In the genomic region with DNA sequence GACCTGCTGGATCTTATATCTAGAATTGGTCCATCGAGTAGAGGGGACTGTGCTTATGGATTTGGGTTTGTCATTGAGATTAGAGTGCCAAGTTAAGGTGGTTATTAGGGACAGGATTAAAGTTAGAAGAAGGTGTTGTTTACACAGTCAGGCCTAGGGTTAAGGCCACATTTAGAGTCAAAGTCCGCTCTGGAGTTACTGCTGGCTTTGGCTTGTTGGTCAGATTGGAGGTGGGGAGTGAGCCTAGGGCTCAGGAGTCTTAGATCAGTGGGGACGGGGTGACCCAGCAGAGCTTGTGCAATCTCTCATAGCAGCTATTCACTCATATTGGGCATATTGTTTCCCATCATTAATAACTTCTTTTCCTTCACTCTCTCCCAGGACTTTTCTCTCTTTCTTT, we compare ENCODE assay signal across 2 cellular contexts.
TF ChIP-seq lines count a peak whose summit lies in the region.

No MANE protein-coding gene starts in this region.

TF ChIP-seq in GM23338, 12 proteins besides CTCF, POLR2A, EP300 and RAD21 (continues in another document):
- TF ChIP-seq ZNF331 (CRISPR knock-in tag; IDR thresholded peaks at IDR 0.05; ENCODE audit: low read depth) (no peak), STAT1 (IDR thresholded peaks at IDR 0.05; ENCODE audit: unreplicated experiment) (no peak), ZNF114 (CRISPR knock-in tag; IDR thresholded peaks at IDR 0.05) (no peak), EZH2 (IDR thresholded peaks at IDR 0.05; ENCODE audit: low read depth, unreplicated experiment) (no peak), POLR2AphosphoS5 (IDR thresholded peaks at IDR 0.05; ENCODE audit: low read depth) (no peak), CREB1 (CRISPR knock-in tag; IDR thresholded peaks at IDR 0.05; ENCODE audit: low read depth) (no peak), EZH2phosphoT487 (IDR thresholded peaks at IDR 0.05; ENCODE audit: unreplicated experiment) (no peak)
- TF ChIP-seq, protein P1, sequence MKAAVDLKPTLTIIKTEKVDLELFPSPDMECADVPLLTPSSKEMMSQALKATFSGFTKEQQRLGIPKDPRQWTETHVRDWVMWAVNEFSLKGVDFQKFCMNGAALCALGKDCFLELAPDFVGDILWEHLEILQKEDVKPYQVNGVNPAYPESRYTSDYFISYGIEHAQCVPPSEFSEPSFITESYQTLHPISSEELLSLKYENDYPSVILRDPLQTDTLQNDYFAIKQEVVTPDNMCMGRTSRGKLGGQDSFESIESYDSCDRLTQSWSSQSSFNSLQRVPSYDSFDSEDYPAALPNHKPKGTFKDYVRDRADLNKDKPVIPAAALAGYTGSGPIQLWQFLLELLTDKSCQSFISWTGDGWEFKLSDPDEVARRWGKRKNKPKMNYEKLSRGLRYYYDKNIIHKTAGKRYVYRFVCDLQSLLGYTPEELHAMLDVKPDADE (IDR thresholded peaks at IDR 0.05): no peak
- TF ChIP-seq, protein P2, sequence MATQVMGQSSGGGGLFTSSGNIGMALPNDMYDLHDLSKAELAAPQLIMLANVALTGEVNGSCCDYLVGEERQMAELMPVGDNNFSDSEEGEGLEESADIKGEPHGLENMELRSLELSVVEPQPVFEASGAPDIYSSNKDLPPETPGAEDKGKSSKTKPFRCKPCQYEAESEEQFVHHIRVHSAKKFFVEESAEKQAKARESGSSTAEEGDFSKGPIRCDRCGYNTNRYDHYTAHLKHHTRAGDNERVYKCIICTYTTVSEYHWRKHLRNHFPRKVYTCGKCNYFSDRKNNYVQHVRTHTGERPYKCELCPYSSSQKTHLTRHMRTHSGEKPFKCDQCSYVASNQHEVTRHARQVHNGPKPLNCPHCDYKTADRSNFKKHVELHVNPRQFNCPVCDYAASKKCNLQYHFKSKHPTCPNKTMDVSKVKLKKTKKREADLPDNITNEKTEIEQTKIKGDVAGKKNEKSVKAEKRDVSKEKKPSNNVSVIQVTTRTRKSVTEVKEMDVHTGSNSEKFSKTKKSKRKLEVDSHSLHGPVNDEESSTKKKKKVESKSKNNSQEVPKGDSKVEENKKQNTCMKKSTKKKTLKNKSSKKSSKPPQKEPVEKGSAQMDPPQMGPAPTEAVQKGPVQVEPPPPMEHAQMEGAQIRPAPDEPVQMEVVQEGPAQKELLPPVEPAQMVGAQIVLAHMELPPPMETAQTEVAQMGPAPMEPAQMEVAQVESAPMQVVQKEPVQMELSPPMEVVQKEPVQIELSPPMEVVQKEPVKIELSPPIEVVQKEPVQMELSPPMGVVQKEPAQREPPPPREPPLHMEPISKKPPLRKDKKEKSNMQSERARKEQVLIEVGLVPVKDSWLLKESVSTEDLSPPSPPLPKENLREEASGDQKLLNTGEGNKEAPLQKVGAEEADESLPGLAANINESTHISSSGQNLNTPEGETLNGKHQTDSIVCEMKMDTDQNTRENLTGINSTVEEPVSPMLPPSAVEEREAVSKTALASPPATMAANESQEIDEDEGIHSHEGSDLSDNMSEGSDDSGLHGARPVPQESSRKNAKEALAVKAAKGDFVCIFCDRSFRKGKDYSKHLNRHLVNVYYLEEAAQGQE (IDR thresholded peaks at IDR 0.05; ENCODE audit: unreplicated experiment): no peak
- TF ChIP-seq, protein P3, sequence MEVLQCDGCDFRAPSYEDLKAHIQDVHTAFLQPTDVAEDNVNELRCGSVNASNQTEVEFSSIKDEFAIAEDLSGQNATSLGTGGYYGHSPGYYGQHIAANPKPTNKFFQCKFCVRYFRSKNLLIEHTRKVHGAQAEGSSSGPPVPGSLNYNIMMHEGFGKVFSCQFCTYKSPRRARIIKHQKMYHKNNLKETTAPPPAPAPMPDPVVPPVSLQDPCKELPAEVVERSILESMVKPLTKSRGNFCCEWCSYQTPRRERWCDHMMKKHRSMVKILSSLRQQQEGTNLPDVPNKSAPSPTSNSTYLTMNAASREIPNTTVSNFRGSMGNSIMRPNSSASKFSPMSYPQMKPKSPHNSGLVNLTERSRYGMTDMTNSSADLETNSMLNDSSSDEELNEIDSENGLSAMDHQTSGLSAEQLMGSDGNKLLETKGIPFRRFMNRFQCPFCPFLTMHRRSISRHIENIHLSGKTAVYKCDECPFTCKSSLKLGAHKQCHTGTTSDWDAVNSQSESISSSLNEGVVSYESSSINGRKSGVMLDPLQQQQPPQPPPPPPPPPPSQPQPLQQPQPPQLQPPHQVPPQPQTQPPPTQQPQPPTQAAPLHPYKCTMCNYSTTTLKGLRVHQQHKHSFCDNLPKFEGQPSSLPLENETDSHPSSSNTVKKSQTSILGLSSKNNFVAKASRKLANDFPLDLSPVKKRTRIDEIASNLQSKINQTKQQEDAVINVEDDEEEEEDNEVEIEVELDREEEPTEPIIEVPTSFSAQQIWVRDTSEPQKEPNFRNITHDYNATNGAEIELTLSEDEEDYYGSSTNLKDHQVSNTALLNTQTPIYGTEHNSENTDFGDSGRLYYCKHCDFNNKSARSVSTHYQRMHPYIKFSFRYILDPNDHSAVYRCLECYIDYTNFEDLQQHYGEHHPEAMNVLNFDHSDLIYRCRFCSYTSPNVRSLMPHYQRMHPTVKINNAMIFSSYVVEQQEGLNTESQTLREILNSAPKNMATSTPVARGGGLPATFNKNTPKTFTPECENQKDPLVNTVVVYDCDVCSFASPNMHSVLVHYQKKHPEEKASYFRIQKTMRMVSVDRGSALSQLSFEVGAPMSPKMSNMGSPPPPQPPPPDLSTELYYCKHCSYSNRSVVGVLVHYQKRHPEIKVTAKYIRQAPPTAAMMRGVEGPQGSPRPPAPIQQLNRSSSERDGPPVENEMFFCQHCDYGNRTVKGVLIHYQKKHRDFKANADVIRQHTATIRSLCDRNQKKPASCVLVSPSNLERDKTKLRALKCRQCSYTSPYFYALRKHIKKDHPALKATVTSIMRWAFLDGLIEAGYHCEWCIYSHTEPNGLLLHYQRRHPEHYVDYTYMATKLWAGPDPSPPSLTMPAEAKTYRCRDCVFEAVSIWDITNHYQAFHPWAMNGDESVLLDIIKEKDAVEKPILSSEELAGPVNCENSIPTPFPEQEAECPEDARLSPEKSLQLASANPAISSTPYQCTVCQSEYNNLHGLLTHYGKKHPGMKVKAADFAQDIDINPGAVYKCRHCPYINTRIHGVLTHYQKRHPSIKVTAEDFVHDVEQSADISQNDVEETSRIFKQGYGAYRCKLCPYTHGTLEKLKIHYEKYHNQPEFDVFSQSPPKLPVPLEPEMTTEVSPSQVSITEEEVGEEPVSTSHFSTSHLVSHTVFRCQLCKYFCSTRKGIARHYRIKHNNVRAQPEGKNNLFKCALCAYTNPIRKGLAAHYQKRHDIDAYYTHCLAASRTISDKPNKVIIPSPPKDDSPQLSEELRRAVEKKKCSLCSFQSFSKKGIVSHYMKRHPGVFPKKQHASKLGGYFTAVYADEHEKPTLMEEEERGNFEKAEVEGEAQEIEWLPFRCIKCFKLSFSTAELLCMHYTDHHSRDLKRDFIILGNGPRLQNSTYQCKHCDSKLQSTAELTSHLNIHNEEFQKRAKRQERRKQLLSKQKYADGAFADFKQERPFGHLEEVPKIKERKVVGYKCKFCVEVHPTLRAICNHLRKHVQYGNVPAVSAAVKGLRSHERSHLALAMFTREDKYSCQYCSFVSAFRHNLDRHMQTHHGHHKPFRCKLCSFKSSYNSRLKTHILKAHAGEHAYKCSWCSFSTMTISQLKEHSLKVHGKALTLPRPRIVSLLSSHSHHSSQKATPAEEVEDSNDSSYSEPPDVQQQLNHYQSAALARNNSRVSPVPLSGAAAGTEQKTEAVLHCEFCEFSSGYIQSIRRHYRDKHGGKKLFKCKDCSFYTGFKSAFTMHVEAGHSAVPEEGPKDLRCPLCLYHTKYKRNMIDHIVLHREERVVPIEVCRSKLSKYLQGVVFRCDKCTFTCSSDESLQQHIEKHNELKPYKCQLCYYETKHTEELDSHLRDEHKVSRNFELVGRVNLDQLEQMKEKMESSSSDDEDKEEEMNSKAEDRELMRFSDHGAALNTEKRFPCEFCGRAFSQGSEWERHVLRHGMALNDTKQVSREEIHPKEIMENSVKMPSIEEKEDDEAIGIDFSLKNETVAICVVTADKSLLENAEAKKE (CRISPR knock-in tag; IDR thresholded peaks at IDR 0.05): no peak

TF ChIP-seq in HepG2, 621 proteins besides CTCF, POLR2A, EP300 and RAD21 (continues in another document):
- TF ChIP-seq PAXIP1 (CRISPR knock-in tag; conservative IDR thresholded peaks at IDR 0.05) (peak; percentile 42; the same call in 1 of the 2 replicates), ZFX (CRISPR knock-in tag; IDR thresholded peaks at IDR 0.05; ENCODE audit: low read depth) (peak; percentile 54; the same call in 1 of the 2 replicates), ZBTB42 (CRISPR knock-in tag; IDR thresholded peaks at IDR 0.05) (no peak), NR2F6 (IDR thresholded peaks at IDR 0.05) (peak; percentile 46; the same call in 1 of the 2 replicates), NR2F6 (CRISPR knock-in tag; IDR thresholded peaks at IDR 0.05) (peak; percentile 54), ZMYM4 (CRISPR knock-in tag; IDR thresholded peaks at IDR 0.05) (peak; percentile 44; the same call in 1 of the 2 replicates), ZNF660 (CRISPR knock-in tag; IDR thresholded peaks at IDR 0.05; ENCODE audit: borderline replicate concordance, low read depth) (no peak), ATF1 (CRISPR knock-in tag; IDR thresholded peaks at IDR 0.05) (0 out of 2 replicates have a peak, but pooled peaks have one; percentile 18), FOXA3 (CRISPR knock-in tag; IDR thresholded peaks at IDR 0.05) (peak; percentile 81), NR2F1 (CRISPR knock-in tag; IDR thresholded peaks at IDR 0.05) (peak; percentile 17 to 35; a peak in 2 of 4 replicates), MAF1 (CRISPR knock-in tag; IDR thresholded peaks at IDR 0.05; ENCODE audit: borderline replicate concordance) (no peak), HNF4G (IDR thresholded peaks at IDR 0.05; ENCODE audit: borderline replicate concordance, low read depth, low read length) (0 out of 2 replicates have a peak, but pooled peaks have one; percentile 46), HNF4G (CRISPR knock-in tag; IDR thresholded peaks at IDR 0.05; ENCODE audit: borderline replicate concordance, low read depth) (no peak), CEBPB (IDR thresholded peaks at IDR 0.05; ENCODE audit: borderline replicate concordance, low read depth, low read length) (peak; percentile 43; the same call in 1 of the 2 replicates), ZNF207 (IDR thresholded peaks at IDR 0.05; ENCODE audit: borderline replicate concordance) (no peak), TOPORS (CRISPR knock-in tag; IDR thresholded peaks at IDR 0.05) (no peak), GATAD2A (CRISPR knock-in tag; IDR thresholded peaks at IDR 0.05) (peak; percentile 42; the same call in 1 of the 2 replicates), PITX1 (CRISPR knock-in tag; IDR thresholded peaks at IDR 0.05) (0 out of 2 replicates have a peak, but pooled peaks have one; percentile 26)
- TF ChIP-seq, protein P4, sequence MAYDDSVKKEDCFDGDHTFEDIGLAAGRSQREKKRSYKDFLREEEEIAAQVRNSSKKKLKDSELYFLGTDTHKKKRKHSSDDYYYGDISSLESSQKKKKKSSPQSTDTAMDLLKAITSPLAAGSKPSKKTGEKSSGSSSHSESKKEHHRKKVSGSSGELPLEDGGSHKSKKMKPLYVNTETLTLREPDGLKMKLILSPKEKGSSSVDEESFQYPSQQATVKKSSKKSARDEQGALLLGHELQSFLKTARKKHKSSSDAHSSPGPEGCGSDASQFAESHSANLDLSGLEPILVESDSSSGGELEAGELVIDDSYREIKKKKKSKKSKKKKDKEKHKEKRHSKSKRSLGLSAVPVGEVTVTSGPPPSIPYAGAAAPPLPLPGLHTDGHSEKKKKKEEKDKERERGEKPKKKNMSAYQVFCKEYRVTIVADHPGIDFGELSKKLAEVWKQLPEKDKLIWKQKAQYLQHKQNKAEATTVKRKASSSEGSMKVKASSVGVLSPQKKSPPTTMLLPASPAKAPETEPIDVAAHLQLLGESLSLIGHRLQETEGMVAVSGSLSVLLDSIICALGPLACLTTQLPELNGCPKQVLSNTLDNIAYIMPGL (CRISPR knock-in tag; IDR thresholded peaks at IDR 0.05; ENCODE audit: borderline replicate concordance in 1 of 2, low read depth in 1 of 2): no peak
- TF ChIP-seq, protein P5, sequence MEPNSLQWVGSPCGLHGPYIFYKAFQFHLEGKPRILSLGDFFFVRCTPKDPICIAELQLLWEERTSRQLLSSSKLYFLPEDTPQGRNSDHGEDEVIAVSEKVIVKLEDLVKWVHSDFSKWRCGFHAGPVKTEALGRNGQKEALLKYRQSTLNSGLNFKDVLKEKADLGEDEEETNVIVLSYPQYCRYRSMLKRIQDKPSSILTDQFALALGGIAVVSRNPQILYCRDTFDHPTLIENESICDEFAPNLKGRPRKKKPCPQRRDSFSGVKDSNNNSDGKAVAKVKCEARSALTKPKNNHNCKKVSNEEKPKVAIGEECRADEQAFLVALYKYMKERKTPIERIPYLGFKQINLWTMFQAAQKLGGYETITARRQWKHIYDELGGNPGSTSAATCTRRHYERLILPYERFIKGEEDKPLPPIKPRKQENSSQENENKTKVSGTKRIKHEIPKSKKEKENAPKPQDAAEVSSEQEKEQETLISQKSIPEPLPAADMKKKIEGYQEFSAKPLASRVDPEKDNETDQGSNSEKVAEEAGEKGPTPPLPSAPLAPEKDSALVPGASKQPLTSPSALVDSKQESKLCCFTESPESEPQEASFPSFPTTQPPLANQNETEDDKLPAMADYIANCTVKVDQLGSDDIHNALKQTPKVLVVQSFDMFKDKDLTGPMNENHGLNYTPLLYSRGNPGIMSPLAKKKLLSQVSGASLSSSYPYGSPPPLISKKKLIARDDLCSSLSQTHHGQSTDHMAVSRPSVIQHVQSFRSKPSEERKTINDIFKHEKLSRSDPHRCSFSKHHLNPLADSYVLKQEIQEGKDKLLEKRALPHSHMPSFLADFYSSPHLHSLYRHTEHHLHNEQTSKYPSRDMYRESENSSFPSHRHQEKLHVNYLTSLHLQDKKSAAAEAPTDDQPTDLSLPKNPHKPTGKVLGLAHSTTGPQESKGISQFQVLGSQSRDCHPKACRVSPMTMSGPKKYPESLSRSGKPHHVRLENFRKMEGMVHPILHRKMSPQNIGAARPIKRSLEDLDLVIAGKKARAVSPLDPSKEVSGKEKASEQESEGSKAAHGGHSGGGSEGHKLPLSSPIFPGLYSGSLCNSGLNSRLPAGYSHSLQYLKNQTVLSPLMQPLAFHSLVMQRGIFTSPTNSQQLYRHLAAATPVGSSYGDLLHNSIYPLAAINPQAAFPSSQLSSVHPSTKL (CRISPR knock-in tag; IDR thresholded peaks at IDR 0.05): peak; percentile 72
